In the genomic region with DNA sequence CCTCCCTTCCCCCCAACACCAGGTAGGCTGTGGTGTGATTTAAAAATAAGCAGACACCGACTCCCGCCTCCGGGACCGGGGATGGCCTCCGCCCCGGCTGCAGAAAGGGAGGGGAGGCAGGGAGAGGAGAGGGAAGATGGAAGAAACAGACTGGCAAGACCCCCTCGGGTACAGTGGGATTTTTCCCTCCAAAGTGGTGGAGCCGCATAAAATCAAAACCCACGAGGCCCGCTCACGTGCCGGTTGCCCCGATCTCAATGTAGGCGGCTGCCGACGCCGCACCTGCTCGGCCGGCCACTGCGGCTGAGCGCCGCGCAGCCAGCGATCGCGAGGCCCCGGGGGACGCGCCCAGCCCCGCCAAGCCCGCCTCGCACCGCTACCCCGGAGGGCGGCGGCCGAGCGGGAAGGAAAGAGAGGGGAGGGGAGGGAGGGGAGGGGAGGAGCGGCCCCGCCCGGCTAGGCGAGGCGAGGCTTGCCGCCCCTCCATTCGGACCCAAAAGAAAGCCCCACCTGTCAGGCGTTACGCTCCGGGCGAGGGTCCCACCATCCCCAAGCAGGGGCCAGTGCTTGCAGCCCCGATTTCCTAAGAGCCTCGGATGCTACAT, we compare ENCODE assay signal across 9 cellular contexts. TPM values are rescaled to one million over a fixed set of nuclear protein-coding genes. Genes with fewer than 3 reads are reported as not detected.
A peak's percentile ranks its signal among the peaks of the same experiment; 100 is the strongest.
DNase-seq lines count a peak whose midpoint lies in the region; ATAC-seq lines count a peak whose summit lies in the region.
"Had no signal": no experiment of that assay in that cellular context is flagged by ENCODE, and none has a peak within 500 bp of the region (broad histone marks: within the 10 kb centered on the region; RNA-seq: fewer than 3 reads in every experiment).

No MANE protein-coding gene starts in this region.

- peaks cover 14% of the 10 kb centered on the region for H3K4me1 Mint-ChIP-seq in activated T-cell treated with anti-CD3 and anti-CD28 coated beads, Interleukin-2, amount 50 U/mL, for 72 hours (ENCODE audit: low read depth)
- H3K4me1 Mint-ChIP-seq in stimulated activated naive B cell treated with anti-CD40 and anti-IgM and Interleukin-4, amounts not matched to agents 10 μg/mL and 1 μg/mL and 100 μg/mL, for 72 hours, result peaks cover 13 to 21% of the 10 kb centered on the region in 2 donors

- H3K9me3 Mint-ChIP-seq in activated T-cell treated with anti-CD3 and anti-CD28 coated beads, Interleukin-2, amount 50 U/mL, for 72 hours, result no peaks in the 10 kb centered on the region
- no peaks in the 10 kb centered on the region for H3K9me3 Mint-ChIP-seq in stimulated activated naive B cell treated with anti-CD40 and anti-IgM and Interleukin-4, amounts not matched to agents 10 μg/mL and 1 μg/mL and 100 μg/mL, for 72 hours

- H3K36me3 Mint-ChIP-seq in activated T-cell treated with anti-CD3 and anti-CD28 coated beads, Interleukin-2, amount 50 U/mL, for 72 hours (ENCODE audit: insufficient read depth in 2 of 2), result peaks cover 0 to 2% of the 10 kb centered on the region in 2 donors
- no peaks in the 10 kb centered on the region for H3K36me3 Mint-ChIP-seq in stimulated activated naive B cell treated with anti-CD40 and anti-IgM and Interleukin-4, amounts not matched to agents 10 μg/mL and 1 μg/mL and 100 μg/mL, for 72 hours

- H3K27me3 Mint-ChIP-seq in activated T-cell treated with anti-CD3 and anti-CD28 coated beads, Interleukin-2, amount 50 U/mL, for 72 hours (ENCODE audit: low read depth), result peaks cover 31% of the 10 kb centered on the region
- H3K27me3 Mint-ChIP-seq in stimulated activated naive B cell treated with anti-CD40 and anti-IgM and Interleukin-4, amounts not matched to agents 10 μg/mL and 1 μg/mL and 100 μg/mL, for 72 hours, result peaks cover 17 to 19% of the 10 kb centered on the region in 2 donors

- peak; percentile 32 to 50 for ATAC-seq in activated T-cell treated with anti-CD3 and anti-CD28 coated beads, Interleukin-2, amount 50 U/mL, for 72 hours (replicated peaks in 1 of 2)
- peak; percentile 51 to 56 for ATAC-seq in stimulated activated naive B cell treated with anti-CD40 and anti-IgM and Interleukin-4, amounts not matched to agents 10 μg/mL and 1 μg/mL and 100 μg/mL, for 72 hours (replicated peaks)

- peaks cover 2% of the 10 kb centered on the region for H3K9me3 ChIP-seq in iPS-18c (ENCODE audit: control insufficient read depth, insufficient read depth, low read length)

- H3K4me3 Mint-ChIP-seq in activated T-cell treated with anti-CD3 and anti-CD28 coated beads, Interleukin-2, amount 50 U/mL, for 72 hours, result peak overlapping the region; percentile 95 to 98
- H3K4me3 Mint-ChIP-seq in stimulated activated naive B cell treated with anti-CD40 and anti-IgM and Interleukin-4, amounts not matched to agents 10 μg/mL and 1 μg/mL and 100 μg/mL, for 72 hours, result peak overlapping the region; percentile 92 to 93

- peak overlapping the region; percentile 44 for H3K4me3 ChIP-seq in iPS-18c (ENCODE audit: insufficient read depth, low read depth, low read length)

- DNase-seq in DMS153 (lab: John Stamatoyannopoulos, UW) (peak; percentile 26), NCI-H1092 treated with DMSO at 0.1 percent for 48 hours (lab: John Stamatoyannopoulos, UW) (peak; percentile 74), T-helper 9 cell (no peak), HuH-7.5 (ENCODE audit: low spot score) (no peak), 8988T (no peak)
- DNase-seq in activated T-cell treated with anti-CD3 and anti-CD28 coated beads, Interleukin-2, amount 50 U/mL, for 72 hours, result peak; percentile 19 to 38
- no peak for DNase-seq in stimulated activated naive B cell treated with anti-CD40 and anti-IgM and Interleukin-4, amounts not matched to agents 10 μg/mL and 1 μg/mL and 100 μg/mL, for 72 hours

- H3K27ac Mint-ChIP-seq in activated T-cell treated with anti-CD3 and anti-CD28 coated beads, Interleukin-2, amount 50 U/mL, for 72 hours, result peak overlapping the region; percentile 36
- H3K27ac Mint-ChIP-seq in stimulated activated naive B cell treated with anti-CD40 and anti-IgM and Interleukin-4, amounts not matched to agents 10 μg/mL and 1 μg/mL and 100 μg/mL, for 72 hours, result peak overlapping the region; percentile 83

RNA-seq across cellular contexts. Expression of gene ADD2, which starts 0.8 kb away (rescaled TPM):
- total RNA-seq in activated T-cell treated with anti-CD3 and anti-CD28 coated beads, Interleukin-2, amount 50 U/mL, for 72 hours, result 10 to 100 TPM; 24.3 to 31.6 TPM

RNA-seq across cellular contexts. Expression of gene FIGLA, which starts 23.2 kb away (rescaled TPM):
- under 1 TPM in 1 of 2 donors, not detected in 1; 0.35 TPM for total RNA-seq in activated T-cell treated with anti-CD3 and anti-CD28 coated beads, Interleukin-2, amount 50 U/mL, for 72 hours
- total RNA-seq: dermis microvascular lymphatic vessel endothelial cell had no signal

RNA-seq across cellular contexts. Expression of gene CLEC4F, which starts 53.2 kb away (rescaled TPM):
- not detected for total RNA-seq in activated T-cell treated with anti-CD3 and anti-CD28 coated beads, Interleukin-2, amount 50 U/mL, for 72 hours

Comparison
In these comparisons a context has a peak if more than half of its experiments do, and no peak if none do; other contexts are left out.
1. DNase-seq: peak in DMS153 (single experiment), NCI-H1092 treated with DMSO at 0.1 percent for 48 hours (single experiment) and activated T-cell treated with anti-CD3 and anti-CD28 coated beads, Interleukin-2, amount 50 U/mL, for 72 hours (2 of 2); none in stimulated activated naive B cell treated with anti-CD40 and anti-IgM and Interleukin-4, amounts not matched to agents 10 μg/mL and 1 μg/mL and 100 μg/mL, for 72 hours (single experiment), T-helper 9 cell (single experiment), HuH-7.5 (single experiment) and 8988T (single experiment).